Comparison of ENCODE assay signal across 8 cellular contexts in genomic region chr6:111482959-111483735, GRCh38. TPM values are rescaled to one million over a fixed set of nuclear protein-coding genes. Genes with fewer than 3 reads are reported as not detected.
DNase-seq lines count a peak whose midpoint lies in the region; ATAC-seq and TF ChIP-seq lines count a peak whose summit lies in the region.

TSS of gene REV3L (minus strand) at chr6:111483218. CDS start at chr6:111482888, 330 bp downstream.

- H3K36me3 ChIP-seq in fibroblast of lung (ENCODE audit: control insufficient read depth, insufficient read depth, low read length) = no peaks in the 10 kb centered on the region

- no peaks in the 10 kb centered on the region for H3K36me3 Mint-ChIP-seq in IgD-negative memory B cell
- H3K36me3 Mint-ChIP-seq in activated T-helper 1 cell treated with anti-CD3 and anti-CD28 coated beads, Interleukin-12 subunit alpha, Interleukin-12 subunit beta, Interleukin-2, Interleukin-4 antibody, amounts not matched to agents 30 ng/mL and 10 ng/mL and 1 ng/mL, durations not matched to agents 14 hours and 24 hours and 36 hours (ENCODE audit: low read depth) = peaks cover 7% of the 10 kb centered on the region
- no peaks in the 10 kb centered on the region for H3K36me3 Mint-ChIP-seq in naive thymus-derived CD8-positive, alpha-beta T cell

- no peaks in the 10 kb centered on the region for H4K20me1 ChIP-seq in fibroblast of lung (ENCODE audit: control insufficient read depth, extremely low read depth, insufficient read depth, low read length)

- H3K27ac ChIP-seq in fibroblast of lung (ENCODE audit: insufficient read depth, low read length) = peak within 1 kb of the TSS; percentile 92

- H3K79me2 ChIP-seq in fibroblast of lung (ENCODE audit: control insufficient read depth, insufficient read depth, low read length) = peaks cover 69% of the 10 kb centered on the region

- DNase-seq in DMS114 treated with DMSO at 0.1 percent for 48 hours (lab: John Stamatoyannopoulos, UW; ENCODE audit: unreplicated experiment) = peak; percentile 91
- DNase-seq in RPMI7951 (ENCODE audit: low read depth) = peak; percentile 87
- DNase-seq in activated T-helper 1 cell treated with anti-CD3 and anti-CD28 coated beads, Interleukin-12 subunit alpha, Interleukin-12 subunit beta, Interleukin-2, Interleukin-4 antibody, amounts not matched to agents 30 ng/mL and 10 ng/mL and 1 ng/mL, durations not matched to agents 14 hours and 24 hours and 36 hours (ENCODE audit: low spot score) = peak; percentile 76
- peak; percentile 86 to 92 for DNase-seq in fibroblast of lung (ENCODE audit: low read depth in 2 of 2)
- peak; percentile 75 to 96 (median 86) for DNase-seq in naive thymus-derived CD8-positive, alpha-beta T cell
- peak; percentile 82 to 94 (median 89) for DNase-seq in stimulated activated naive CD4-positive, alpha-beta T cell (lab: John Stamatoyannopoulos, UW)

- peak within 1 kb of the TSS; percentile 91 to 99 (median 98) for H3K4me3 Mint-ChIP-seq in IgD-negative memory B cell
- peak within 1 kb of the TSS; percentile 93 for H3K4me3 Mint-ChIP-seq in activated T-helper 1 cell treated with anti-CD3 and anti-CD28 coated beads, Interleukin-12 subunit alpha, Interleukin-12 subunit beta, Interleukin-2, Interleukin-4 antibody, amounts not matched to agents 30 ng/mL and 10 ng/mL and 1 ng/mL, durations not matched to agents 14 hours and 24 hours and 36 hours
- H3K4me3 Mint-ChIP-seq in naive thymus-derived CD8-positive, alpha-beta T cell = peak within 1 kb of the TSS; percentile 95 to 100 (median 97)

- no peaks in the 10 kb centered on the region for H3K27me3 Mint-ChIP-seq in IgD-negative memory B cell
- H3K27me3 Mint-ChIP-seq in activated T-helper 1 cell treated with anti-CD3 and anti-CD28 coated beads, Interleukin-12 subunit alpha, Interleukin-12 subunit beta, Interleukin-2, Interleukin-4 antibody, amounts not matched to agents 30 ng/mL and 10 ng/mL and 1 ng/mL, durations not matched to agents 14 hours and 24 hours and 36 hours (ENCODE audit: insufficient read depth) = no peaks in the 10 kb centered on the region
- no peaks in the 10 kb centered on the region for H3K27me3 Mint-ChIP-seq in naive thymus-derived CD8-positive, alpha-beta T cell

- H3K4me3 ChIP-seq in fibroblast of lung (replicated peaks in 1 of 4; ENCODE audit: control extremely low read depth in 1 of 4, insufficient read depth in 1 of 4, low read depth in 3 of 4, low read length in 4 of 4) = peak within 1 kb of the TSS; percentile 61 to 98 (median 84)

- peak within 1 kb of the TSS; percentile 94 to 100 (median 99) for H3K27ac Mint-ChIP-seq in IgD-negative memory B cell
- peak within 1 kb of the TSS; percentile 98 for H3K27ac Mint-ChIP-seq in activated T-helper 1 cell treated with anti-CD3 and anti-CD28 coated beads, Interleukin-12 subunit alpha, Interleukin-12 subunit beta, Interleukin-2, Interleukin-4 antibody, amounts not matched to agents 30 ng/mL and 10 ng/mL and 1 ng/mL, durations not matched to agents 14 hours and 24 hours and 36 hours
- H3K27ac Mint-ChIP-seq in naive thymus-derived CD8-positive, alpha-beta T cell = peak within 1 kb of the TSS; percentile 96 to 100 (median 99)

- POLR2A ChIA-PET in naive thymus-derived CD8-positive, alpha-beta T cell (lab: Charles Lee) = interaction anchor here (0.6 to 2.5 kb wide), 25 partner anchors 9 to 1127 kb away, joined by 3 to 35 read pairs (median 4); partner anchors contain the start of genes AMD1, CDK19, FAM229B and TRAF3IP2

- peaks cover 5% of the 10 kb centered on the region for H3K4me1 ChIP-seq in fibroblast of lung (ENCODE audit: control insufficient read depth, extremely low read depth, insufficient read depth, low read length)

- no peaks in the 10 kb centered on the region for H3K9me3 Mint-ChIP-seq in IgD-negative memory B cell
- peaks cover 5% of the 10 kb centered on the region for H3K9me3 Mint-ChIP-seq in activated T-helper 1 cell treated with anti-CD3 and anti-CD28 coated beads, Interleukin-12 subunit alpha, Interleukin-12 subunit beta, Interleukin-2, Interleukin-4 antibody, amounts not matched to agents 30 ng/mL and 10 ng/mL and 1 ng/mL, durations not matched to agents 14 hours and 24 hours and 36 hours
- H3K9me3 Mint-ChIP-seq in naive thymus-derived CD8-positive, alpha-beta T cell = no peaks in the 10 kb centered on the region

- no peaks in the 10 kb centered on the region for H3K27me3 ChIP-seq in fibroblast of lung (ENCODE audit: control insufficient read depth, insufficient read depth, low read length)

- intact Hi-C loops in activated T-helper 1 cell treated with anti-CD3 and anti-CD28 coated beads, Interleukin-12 subunit alpha, Interleukin-12 subunit beta, Interleukin-2, Interleukin-4 antibody, amounts not matched to agents 30 ng/mL and 10 ng/mL and 1 ng/mL, durations not matched to agents 14 hours and 24 hours and 36 hours (cut with micrococcal nuclease) = loop anchor here (1.0 to 5.0 kb wide), 8 partner anchors 76 to 668 kb away; partner anchors contain the start of genes CDK19, FAM229B, SLC16A10 and TRAF3IP2

- peak within 1 kb of the TSS; percentile 87 for H3K4me2 ChIP-seq in fibroblast of lung (ENCODE audit: extremely low read depth, insufficient read depth, low read length)

- H3K9ac ChIP-seq in fibroblast of lung (ENCODE audit: insufficient read depth, low read length) = peak within 1 kb of the TSS; percentile 95

- peaks cover 24 to 38% (median 29%) of the 10 kb centered on the region in 3 donors for H3K4me1 Mint-ChIP-seq in IgD-negative memory B cell
- peaks cover 54% of the 10 kb centered on the region for H3K4me1 Mint-ChIP-seq in activated T-helper 1 cell treated with anti-CD3 and anti-CD28 coated beads, Interleukin-12 subunit alpha, Interleukin-12 subunit beta, Interleukin-2, Interleukin-4 antibody, amounts not matched to agents 30 ng/mL and 10 ng/mL and 1 ng/mL, durations not matched to agents 14 hours and 24 hours and 36 hours (ENCODE audit: low read depth)
- peaks cover 19 to 54% (median 45%) of the 10 kb centered on the region in 4 donors for H3K4me1 Mint-ChIP-seq in naive thymus-derived CD8-positive, alpha-beta T cell

- TF ChIP-seq CTCF in fibroblast of lung (conservative IDR thresholded peaks at IDR 0.05 in 1 of 2, IDR thresholded peaks at IDR 0.05 in 1 of 2; ENCODE audit: low read depth in 1 of 2, low read length in 2 of 2) = no peak

- no peaks in the 10 kb centered on the region for H3K9me3 ChIP-seq in fibroblast of lung (ENCODE audit: control insufficient read depth, insufficient read depth, low read depth, low read length)

- no peak within 1 kb of the TSS for H2AFZ ChIP-seq in fibroblast of lung (ENCODE audit: low read length)

- ATAC-seq in GM21528 (IDR thresholded peaks at IDR 0.05; ENCODE audit: low FRiP score, unreplicated experiment) = peak; percentile 39
- peak; percentile 67 for ATAC-seq in naive thymus-derived CD8-positive, alpha-beta T cell

RNA-seq across cellular contexts. Expression of gene REV3L, which starts in this region (rescaled TPM):
- polyA plus RNA-seq in IgD-negative memory B cell (16.5 TPM), fibroblast of lung (32.6 and 42.9 TPM in 2 replicates)
- 18.6 and 22.8 TPM in 2 replicates for total RNA-seq in RPMI7951 (2014; rRNA removed; shearing (Covaris generic))
- 18.3 and 23.3 TPM in 2 replicates for total RNA-seq in activated T-helper 1 cell treated with anti-CD3 and anti-CD28 coated beads, Interleukin-12 subunit alpha, Interleukin-12 subunit beta, Interleukin-2, Interleukin-4 antibody, amounts not matched to agents 30 ng/mL and 10 ng/mL and 1 ng/mL, durations not matched to agents 14 hours and 24 hours and 36 hours
- 59.1 and 127 TPM in 2 replicates for total RNA-seq in fibroblast of lung
- 18.5 and 21.3 TPM in 2 replicates for polyA plus RNA-seq in fibroblast of lung (2012)
- 10.3 and 22.5 TPM in 2 replicates for polyA minus RNA-seq in fibroblast of lung (ENCODE audit: low replicate concordance)
- 10 to 100 TPM; 24.3 to 36.5 TPM for total RNA-seq in naive thymus-derived CD8-positive, alpha-beta T cell
- polyA plus RNA-seq in naive thymus-derived CD8-positive, alpha-beta T cell = 10 to 100 TPM in 2 of 3 donors, 1 to 10 TPM in 1; 3.2 to 12.1 (median 10.3) TPM

Comparison
In these comparisons a context has a peak if more than half of its experiments do, and no peak if none do; other contexts are left out.
1. Peak in every context shown above with its lines: DNase-seq, ATAC-seq, H3K4me3 ChIP-seq and H3K27ac ChIP-seq.